8 cellular contexts compared by ENCODE assay signal in genomic region chr15:81323944-81324881, GRCh38. TPM values are rescaled to one million over a fixed set of nuclear protein-coding genes. Genes with fewer than 3 reads are reported as not detected.
DNase-seq lines count a peak whose midpoint lies in the region; ATAC-seq, FAIRE-seq and TF ChIP-seq lines count a peak whose summit lies in the region.

Gene STARD5, minus strand, starts transcription at chr15:81324141. Its CDS starts 42 bp downstream, at chr15:81324099.

- no peaks in the 10 kb centered on the region for H3K27me3 ChIP-seq in fibroblast of lung (ENCODE audit: control insufficient read depth, insufficient read depth, low read length)
- no peaks in the 10 kb centered on the region for H3K27me3 ChIP-seq in naive thymus-derived CD4-positive, alpha-beta T cell (ENCODE audit: control insufficient read depth in 2 of 2, insufficient read depth in 2 of 2, low read length in 2 of 2)

- peak; percentile 100 for ATAC-seq in GM21825 (IDR thresholded peaks at IDR 0.05; ENCODE audit: unreplicated experiment)
- ATAC-seq in naive thymus-derived CD4-positive, alpha-beta T cell: peak; percentile 99
- peak; percentile 100 for ATAC-seq in stimulated activated memory B cell treated with anti-CD40 and anti-IgM and Interleukin-4, amounts not matched to agents 10 μg/mL and 1 μg/mL and 100 μg/mL, for 72 hours

- TF ChIP-seq CTCF in fibroblast of lung (conservative IDR thresholded peaks at IDR 0.05 in 1 of 2, IDR thresholded peaks at IDR 0.05 in 1 of 2; ENCODE audit: low read depth in 1 of 2, low read length in 2 of 2): no peak

- H3K4me3 Mint-ChIP-seq in activated T-helper 1 cell treated with anti-CD3 and anti-CD28 coated beads, Interleukin-12 subunit alpha, Interleukin-12 subunit beta, Interleukin-2, Interleukin-4 antibody, amounts not matched to agents 30 ng/mL and 10 ng/mL and 1 ng/mL, durations not matched to agents 14 hours and 24 hours and 36 hours: peak within 1 kb of the TSS; percentile 98
- peak within 1 kb of the TSS; percentile 90 to 98 (median 94) for H3K4me3 Mint-ChIP-seq in naive thymus-derived CD4-positive, alpha-beta T cell
- H3K4me3 Mint-ChIP-seq in stimulated activated memory B cell treated with anti-CD40 and anti-IgM and Interleukin-4, amounts not matched to agents 10 μg/mL and 1 μg/mL and 100 μg/mL, for 72 hours: peak within 1 kb of the TSS; percentile 97

- FAIRE-seq in RCC 7860 (lab: Jason Lieb, UNC): peak; percentile 71

- peaks cover 5% of the 10 kb centered on the region for H3K36me3 Mint-ChIP-seq in activated T-helper 1 cell treated with anti-CD3 and anti-CD28 coated beads, Interleukin-12 subunit alpha, Interleukin-12 subunit beta, Interleukin-2, Interleukin-4 antibody, amounts not matched to agents 30 ng/mL and 10 ng/mL and 1 ng/mL, durations not matched to agents 14 hours and 24 hours and 36 hours (ENCODE audit: low read depth)
- H3K36me3 Mint-ChIP-seq in naive thymus-derived CD4-positive, alpha-beta T cell: peaks cover 0 to 3% (median 0%) of the 10 kb centered on the region in 5 donors
- H3K36me3 Mint-ChIP-seq in stimulated activated memory B cell treated with anti-CD40 and anti-IgM and Interleukin-4, amounts not matched to agents 10 μg/mL and 1 μg/mL and 100 μg/mL, for 72 hours: peaks cover 10% of the 10 kb centered on the region

- peaks cover 5% of the 10 kb centered on the region for H3K36me3 ChIP-seq in KOPT-K1 (ENCODE audit: insufficient read depth, low read length)
- peaks cover 3% of the 10 kb centered on the region for H3K36me3 ChIP-seq in fibroblast of lung (ENCODE audit: control insufficient read depth, insufficient read depth, low read length)
- peaks cover 0 to 12% (median 0%) of the 10 kb centered on the region in 3 experiments for H3K36me3 ChIP-seq in naive thymus-derived CD4-positive, alpha-beta T cell (ENCODE audit: control insufficient read depth in 2 of 3, insufficient read depth in 3 of 3, low read length in 3 of 3)

- POLR2A ChIA-PET in naive thymus-derived CD4-positive, alpha-beta T cell (lab: Charles Lee): interaction anchor here (0.6 to 16.9 kb wide), 6 partner anchors 10 to 79 kb away, joined by 3 to 480 read pairs (median 8); no protein-coding TSS in a partner anchor

- no peaks in the 10 kb centered on the region for H3K9me3 ChIP-seq in KOPT-K1 (ENCODE audit: insufficient read depth, low read length, poor library complexity, severe bottlenecking)
- H3K9me3 ChIP-seq in fibroblast of lung (ENCODE audit: control insufficient read depth, insufficient read depth, low read depth, low read length): no peaks in the 10 kb centered on the region
- H3K9me3 ChIP-seq in naive thymus-derived CD4-positive, alpha-beta T cell (ENCODE audit: control insufficient read depth in 2 of 3, low read length in 3 of 3): no peaks in the 10 kb centered on the region

- H3K27me3 Mint-ChIP-seq in activated T-helper 1 cell treated with anti-CD3 and anti-CD28 coated beads, Interleukin-12 subunit alpha, Interleukin-12 subunit beta, Interleukin-2, Interleukin-4 antibody, amounts not matched to agents 30 ng/mL and 10 ng/mL and 1 ng/mL, durations not matched to agents 14 hours and 24 hours and 36 hours (ENCODE audit: insufficient read depth): no peaks in the 10 kb centered on the region
- no peaks in the 10 kb centered on the region for H3K27me3 Mint-ChIP-seq in naive thymus-derived CD4-positive, alpha-beta T cell
- H3K27me3 Mint-ChIP-seq in stimulated activated memory B cell treated with anti-CD40 and anti-IgM and Interleukin-4, amounts not matched to agents 10 μg/mL and 1 μg/mL and 100 μg/mL, for 72 hours: no peaks in the 10 kb centered on the region

- H3K4me2 ChIP-seq in fibroblast of lung (ENCODE audit: extremely low read depth, insufficient read depth, low read length): peak within 1 kb of the TSS; percentile 94

- no peaks in the 10 kb centered on the region for H4K20me1 ChIP-seq in fibroblast of lung (ENCODE audit: control insufficient read depth, extremely low read depth, insufficient read depth, low read length)

- H3K4me1 Mint-ChIP-seq in activated T-helper 1 cell treated with anti-CD3 and anti-CD28 coated beads, Interleukin-12 subunit alpha, Interleukin-12 subunit beta, Interleukin-2, Interleukin-4 antibody, amounts not matched to agents 30 ng/mL and 10 ng/mL and 1 ng/mL, durations not matched to agents 14 hours and 24 hours and 36 hours (ENCODE audit: low read depth): peaks cover 38% of the 10 kb centered on the region
- H3K4me1 Mint-ChIP-seq in naive thymus-derived CD4-positive, alpha-beta T cell: peaks cover 31 to 65% (median 60%) of the 10 kb centered on the region in 7 donors
- H3K4me1 Mint-ChIP-seq in stimulated activated memory B cell treated with anti-CD40 and anti-IgM and Interleukin-4, amounts not matched to agents 10 μg/mL and 1 μg/mL and 100 μg/mL, for 72 hours: peaks cover 39% of the 10 kb centered on the region

- intact Hi-C loops in activated T-helper 1 cell treated with anti-CD3 and anti-CD28 coated beads, Interleukin-12 subunit alpha, Interleukin-12 subunit beta, Interleukin-2, Interleukin-4 antibody, amounts not matched to agents 30 ng/mL and 10 ng/mL and 1 ng/mL, durations not matched to agents 14 hours and 24 hours and 36 hours (cut with micrococcal nuclease): loop anchor here (1.0 to 10.0 kb wide), 8 partner anchors 22 to 1169 kb away; partner anchors contain the start of genes EFL1, FAH, SAXO2 and TLNRD1
- intact Hi-C loops in naive thymus-derived CD4-positive, alpha-beta T cell (cut with micrococcal nuclease): loop anchor here (1.0 to 5.0 kb wide), 9 partner anchors 15 to 1172 kb away; partner anchors contain the start of genes FAH (in 1 of the 2) and MEX3B (in 1 of the 2)

- H3K9me3 Mint-ChIP-seq in activated T-helper 1 cell treated with anti-CD3 and anti-CD28 coated beads, Interleukin-12 subunit alpha, Interleukin-12 subunit beta, Interleukin-2, Interleukin-4 antibody, amounts not matched to agents 30 ng/mL and 10 ng/mL and 1 ng/mL, durations not matched to agents 14 hours and 24 hours and 36 hours: no peaks in the 10 kb centered on the region
- H3K9me3 Mint-ChIP-seq in naive thymus-derived CD4-positive, alpha-beta T cell: no peaks in the 10 kb centered on the region
- H3K9me3 Mint-ChIP-seq in stimulated activated memory B cell treated with anti-CD40 and anti-IgM and Interleukin-4, amounts not matched to agents 10 μg/mL and 1 μg/mL and 100 μg/mL, for 72 hours: no peaks in the 10 kb centered on the region

- CTCF ChIA-PET in naive thymus-derived CD4-positive, alpha-beta T cell (lab: Charles Lee): interaction anchor here (0.8 to 2.2 kb wide), 4 partner anchors 9 to 61 kb away, joined by 3 to 8 read pairs (median 6); no protein-coding TSS in a partner anchor

- H3K4me1 ChIP-seq in fibroblast of lung (ENCODE audit: control insufficient read depth, extremely low read depth, insufficient read depth, low read length): peaks cover 16% of the 10 kb centered on the region
- H3K4me1 ChIP-seq in naive thymus-derived CD4-positive, alpha-beta T cell (ENCODE audit: control insufficient read depth in 2 of 2, insufficient read depth in 2 of 2, low read length in 2 of 2): peaks cover 5 to 20% of the 10 kb centered on the region in 2 donors

- H3K79me2 ChIP-seq in fibroblast of lung (ENCODE audit: control insufficient read depth, insufficient read depth, low read length): no peaks in the 10 kb centered on the region

- DNase-seq in DMS79 treated with DMSO at 0.1 percent for 48 hours (lab: John Stamatoyannopoulos, UW): peak; percentile 79
- DNase-seq in RCC 7860 (ENCODE audit: low spot score): peak; percentile 87
- DNase-seq in activated T-helper 1 cell treated with anti-CD3 and anti-CD28 coated beads, Interleukin-12 subunit alpha, Interleukin-12 subunit beta, Interleukin-2, Interleukin-4 antibody, amounts not matched to agents 30 ng/mL and 10 ng/mL and 1 ng/mL, durations not matched to agents 14 hours and 24 hours and 36 hours (ENCODE audit: low spot score): peak; percentile 98
- peak; percentile 95 to 96 for DNase-seq in fibroblast of lung (ENCODE audit: low read depth in 2 of 2)
- DNase-seq in naive thymus-derived CD4-positive, alpha-beta T cell: peak; percentile 82 to 97 (median 92)

- H3K27ac ChIP-seq in KOPT-K1 (ENCODE audit: low read depth, low read length, poor library complexity, severe bottlenecking): peak within 1 kb of the TSS; percentile 37
- peak within 1 kb of the TSS; percentile 74 for H3K27ac ChIP-seq in fibroblast of lung (ENCODE audit: insufficient read depth, low read length)
- H3K27ac ChIP-seq in naive thymus-derived CD4-positive, alpha-beta T cell (ENCODE audit: low read depth, low read length): peak within 1 kb of the TSS; percentile 78

- peak within 1 kb of the TSS; percentile 73 to 95 (median 80) for H3K4me3 ChIP-seq in fibroblast of lung (replicated peaks in 1 of 4; ENCODE audit: control extremely low read depth in 1 of 4, insufficient read depth in 1 of 4, low read depth in 3 of 4, low read length in 4 of 4)
- H3K4me3 ChIP-seq in naive thymus-derived CD4-positive, alpha-beta T cell (ENCODE audit: low read length): peak within 1 kb of the TSS; percentile 86

- peak within 1 kb of the TSS; percentile 82 for H3K9ac ChIP-seq in fibroblast of lung (ENCODE audit: insufficient read depth, low read length)

- peak within 1 kb of the TSS; percentile 95 for H2AFZ ChIP-seq in fibroblast of lung (ENCODE audit: low read length)

- H3K27ac Mint-ChIP-seq in activated T-helper 1 cell treated with anti-CD3 and anti-CD28 coated beads, Interleukin-12 subunit alpha, Interleukin-12 subunit beta, Interleukin-2, Interleukin-4 antibody, amounts not matched to agents 30 ng/mL and 10 ng/mL and 1 ng/mL, durations not matched to agents 14 hours and 24 hours and 36 hours: peak within 1 kb of the TSS; percentile 76
- peak within 1 kb of the TSS; percentile 87 to 97 (median 92) for H3K27ac Mint-ChIP-seq in naive thymus-derived CD4-positive, alpha-beta T cell
- peak within 1 kb of the TSS; percentile 82 for H3K27ac Mint-ChIP-seq in stimulated activated memory B cell treated with anti-CD40 and anti-IgM and Interleukin-4, amounts not matched to agents 10 μg/mL and 1 μg/mL and 100 μg/mL, for 72 hours

RNA-seq across cellular contexts. Expression of gene STARD5, which starts in this region (rescaled TPM):
- 4.5 and 4.6 TPM in 2 replicates for total RNA-seq in activated T-helper 1 cell treated with anti-CD3 and anti-CD28 coated beads, Interleukin-12 subunit alpha, Interleukin-12 subunit beta, Interleukin-2, Interleukin-4 antibody, amounts not matched to agents 30 ng/mL and 10 ng/mL and 1 ng/mL, durations not matched to agents 14 hours and 24 hours and 36 hours
- total RNA-seq in fibroblast of lung: 8.2 and 14.9 TPM in 2 replicates
- 20.1 and 21.4 TPM in 2 replicates for polyA plus RNA-seq in fibroblast of lung
- 9.5 and 11.1 TPM in 2 replicates for polyA plus RNA-seq in fibroblast of lung (2012)
- 16.5 and 32.6 TPM in 2 replicates for polyA minus RNA-seq in fibroblast of lung (ENCODE audit: low replicate concordance)
- 10 to 100 TPM in 3 of 5 experiments, 1 to 10 TPM in 2; 5.0 to 11.7 (median 10.1) TPM for total RNA-seq in naive thymus-derived CD4-positive, alpha-beta T cell
- 10 to 100 TPM in 1 of 2 donors, 1 to 10 TPM in 1; 5.2 to 13.5 TPM for polyA plus RNA-seq in naive thymus-derived CD4-positive, alpha-beta T cell

Comparison
In these comparisons a context has a peak if more than half of its experiments do, and no peak if none do; other contexts are left out.
1. Peak in every context shown above with its lines: DNase-seq, ATAC-seq, H3K4me3 ChIP-seq and H3K27ac ChIP-seq.